In genomic region chr13:109785892-109786450, GRCh38 we compare ENCODE assay signal across 8 cellular contexts. TPM values are rescaled to one million over a fixed set of nuclear protein-coding genes. Genes with fewer than 3 reads are reported as not detected.
DNase-seq lines count a peak whose midpoint lies in the region; ATAC-seq and TF ChIP-seq lines count a peak whose summit lies in the region.

No MANE protein-coding gene starts in this region.

- H3K27me3 ChIP-seq in right cardiac atrium (ENCODE audit: control insufficient read depth, insufficient read depth) (no peaks in the 10 kb centered on the region), spleen (replicated peaks in 1 of 7) (peaks cover 0 to 50% (median 5%) of the 10 kb centered on the region in 7 donors)

- POLR2A ChIA-PET in activated CD4-positive, alpha-beta memory T cell treated with anti-CD3 and anti-CD28 coated beads for 36 hours (lab: Charles Lee) = interaction anchor here (1.1 kb wide), 1 partner anchor 176 kb away, joined by 4 read pairs; no protein-coding TSS in a partner anchor

- peak overlapping the region; percentile 55 for H3K4me3 Mint-ChIP-seq in activated CD4-positive, alpha-beta memory T cell treated with anti-CD3 and anti-CD28 coated beads for 36 hours

- no peak for TF ChIP-seq POLR2A in spleen (IDR thresholded peaks at IDR 0.05)

- no peak for TF ChIP-seq CTCF in spleen (IDR thresholded peaks at IDR 0.05 in 8 of 11, conservative IDR thresholded peaks at IDR 0.05 in 3 of 11)

- no peak overlapping the region for H3K27ac Mint-ChIP-seq in activated CD4-positive, alpha-beta memory T cell treated with anti-CD3 and anti-CD28 coated beads for 36 hours

- peaks cover 5% of the 10 kb centered on the region for H3K4me1 ChIP-seq in right cardiac atrium (ENCODE audit: control insufficient read depth, insufficient read depth, low read length)
- H3K4me1 ChIP-seq in spleen = peaks cover 5 to 80% (median 32%) of the 10 kb centered on the region in 6 donors

- H3K9me3 ChIP-seq in right cardiac atrium (ENCODE audit: control insufficient read depth, low read length) = no peaks in the 10 kb centered on the region
- H3K9me3 ChIP-seq in spleen = no peaks in the 10 kb centered on the region

- H3K36me3 ChIP-seq in spleen = peaks cover 0 to 36% (median 24%) of the 10 kb centered on the region in 6 donors

- peaks cover 20% of the 10 kb centered on the region for H3K4me1 Mint-ChIP-seq in activated CD4-positive, alpha-beta memory T cell treated with anti-CD3 and anti-CD28 coated beads for 36 hours (ENCODE audit: low read depth)

- CTCF ChIA-PET in activated CD4-positive, alpha-beta memory T cell treated with anti-CD3 and anti-CD28 coated beads for 36 hours (lab: Charles Lee) = interaction anchor here (0.9 to 1.3 kb wide), 3 partner anchors 16 to 825 kb away, joined by 5 to 6 read pairs (median 6); no protein-coding TSS in a partner anchor

- intact Hi-C loops in activated CD4-positive, alpha-beta memory T cell treated with anti-CD3 and anti-CD28 coated beads for 36 hours (cut with micrococcal nuclease) = loop anchor here (2.0 to 5.0 kb wide), 7 partner anchors 214 to 1569 kb away; partner anchors contain the start of genes ABHD13, LIG4 and NAXD
- intact Hi-C loops in right cardiac atrium (cut with DNase I) (loop anchor here (5.0 to 10.0 kb wide), 6 partner anchors 81 to 821 kb away; no protein-coding TSS in a partner anchor), spleen (cut with DNase I; ENCODE audit: low total_unique reads) (loop anchor here (5.0 to 10.0 kb wide), 2 partner anchors 641 to 824 kb away; no protein-coding TSS in a partner anchor)

- H3K36me3 Mint-ChIP-seq in activated CD4-positive, alpha-beta memory T cell treated with anti-CD3 and anti-CD28 coated beads for 36 hours = peaks cover 8% of the 10 kb centered on the region

- DNase-seq in activated CD8-positive, alpha-beta memory T cell treated with anti-CD3 and anti-CD28 coated beads, Interleukin-2, amount 50 U/mL, for 48 hours = peak; percentile 58
- no peak for DNase-seq in activated CD8-positive, alpha-beta memory T cell treated with anti-CD3 and anti-CD28 coated beads for 24 hours
- DNase-seq in activated CD4-positive, alpha-beta memory T cell treated with anti-CD3 and anti-CD28 coated beads for 36 hours = no peak
- DNase-seq in right cardiac atrium (peak in 1 of 3 donors; percentile 69), spleen (no peak), DMS153 treated with DMSO at 0.1 percent for 48 hours (lab: John Stamatoyannopoulos, UW; ENCODE audit: unreplicated experiment) (no peak), retina (no peak)

- under 1% methylated on average over 87 of the region's 88 CpGs for WGBS in right cardiac atrium
- 0 to 10% (median 1%) methylated on average over 4 to 88 of the region's 88 CpGs for WGBS in spleen, 5 donors

- H3K27me3 Mint-ChIP-seq in activated CD4-positive, alpha-beta memory T cell treated with anti-CD3 and anti-CD28 coated beads for 36 hours = peaks cover 4% of the 10 kb centered on the region

- ATAC-seq in HG02870 (IDR thresholded peaks at IDR 0.05; ENCODE audit: unreplicated experiment) = peak; percentile 10
- ATAC-seq in right cardiac atrium = no peak

- H3K4me3 ChIP-seq in right cardiac atrium (ENCODE audit: low read length) = peak overlapping the region; percentile 95
- peak overlapping the region; percentile 41 to 91 (median 73) for H3K4me3 ChIP-seq in spleen

- peak overlapping the region; percentile 81 for H3K27ac ChIP-seq in right cardiac atrium (ENCODE audit: low read length)
- H3K27ac ChIP-seq in spleen = peak overlapping the region in 7 of 8 donors; percentile 76 to 96 (median 87)

- H3K9me3 Mint-ChIP-seq in activated CD4-positive, alpha-beta memory T cell treated with anti-CD3 and anti-CD28 coated beads for 36 hours = no peaks in the 10 kb centered on the region

RNA-seq across cellular contexts. Expression of gene IRS2, which starts 0.4 kb away (rescaled TPM):
- 1 to 10 TPM; 2.3 to 2.5 TPM for total RNA-seq in activated CD4-positive, alpha-beta memory T cell treated with anti-CD3 and anti-CD28 coated beads for 36 hours
- total RNA-seq in right cardiac atrium = 10 to 100 TPM; 10.8 to 28.4 (median 14.6) TPM
- polyA plus RNA-seq in right cardiac atrium = 7.4 TPM
- 10 to 100 TPM in 6 of 7 donors, 1 to 10 TPM in 1; 8.2 to 31.3 (median 17.5) TPM for total RNA-seq in spleen
- polyA plus RNA-seq in spleen = 1 to 10 TPM; 1.4 to 2.5 (median 2.0) TPM
